ENCODE assay signal across 1 cellular context in genomic region chr1:162224267-162224666, GRCh38.
TF ChIP-seq lines count a peak whose summit lies in the region.

No MANE protein-coding gene starts in this region.

TF ChIP-seq in GM23338, 12 proteins besides CTCF, POLR2A, EP300 and RAD21 (continued from another document):
- no peak for TF ChIP-seq ZNF462 (CRISPR knock-in tag; IDR thresholded peaks at IDR 0.05)
- TF ChIP-seq EZH2 (IDR thresholded peaks at IDR 0.05; ENCODE audit: low read depth, unreplicated experiment) = no peak
- TF ChIP-seq STAT1 (IDR thresholded peaks at IDR 0.05; ENCODE audit: unreplicated experiment) = no peak
- TF ChIP-seq REST (IDR thresholded peaks at IDR 0.05; ENCODE audit: unreplicated experiment) = no peak
- TF ChIP-seq CREB1 (CRISPR knock-in tag; IDR thresholded peaks at IDR 0.05; ENCODE audit: low read depth) = no peak
- no peak for TF ChIP-seq ETS1 (IDR thresholded peaks at IDR 0.05)
- TF ChIP-seq ZNF114 (CRISPR knock-in tag; IDR thresholded peaks at IDR 0.05) = no peak
- no peak for TF ChIP-seq ZNF331 (CRISPR knock-in tag; IDR thresholded peaks at IDR 0.05; ENCODE audit: low read depth)
- TF ChIP-seq EZH2phosphoT487 (IDR thresholded peaks at IDR 0.05; ENCODE audit: unreplicated experiment) = no peak
